Comparison of ENCODE assay signal across 24 cellular contexts in the genomic region with DNA sequence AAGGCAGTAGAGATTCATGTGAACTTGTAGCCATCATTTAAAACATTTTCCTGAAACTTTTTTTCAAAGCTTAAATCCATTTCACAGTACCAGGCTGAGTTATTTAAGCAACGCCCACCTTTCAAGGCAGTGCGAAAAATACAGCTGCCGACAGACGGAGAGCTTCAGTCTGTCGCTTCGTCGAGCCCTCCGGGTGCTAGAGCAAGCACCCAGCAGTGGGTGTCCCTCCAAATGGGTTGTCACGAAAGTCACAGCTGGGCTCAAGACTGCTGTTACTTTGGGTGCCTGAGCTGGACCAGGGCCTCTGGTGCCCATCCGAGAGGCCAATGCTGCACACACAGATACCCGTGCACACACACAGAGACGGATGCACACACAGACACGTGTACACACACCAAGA.
"Had no signal": no experiment of that assay in that cellular context is flagged by ENCODE, and none has a peak within 500 bp of the region (broad histone marks: within the 10 kb centered on the region; RNA-seq: fewer than 3 reads in every experiment).

No MANE protein-coding gene starts in this region.

- DNase-seq: activated B cell treated with CpG ODN at 0.5 μM for 24 hours; activated CD4-positive, alpha-beta memory T cell treated with anti-CD3 and anti-CD28 coated beads for 36 hours; activated CD4-positive, alpha-beta T cell treated with anti-CD3 and anti-CD28 coated beads, Interleukin-2, amount 10 ng/mL, durations not matched to agents 7 days and 5 days; activated gamma-delta T cell treated with Interleukin-2 at 50 U/mL for 16 hours; activated naive CD4-positive, alpha-beta T cell treated with anti-CD3 and anti-CD28 coated beads, Interleukin-2, amount 50 U/mL, for 16 hours; activated naive CD8-positive, alpha-beta T cell treated with anti-CD3 and anti-CD28 coated beads, Interleukin-2, amount 10 ng/mL, durations not matched to agents 7 days and 5 days; activated T-cell treated with anti-CD3 and anti-CD28 coated beads for 4 hours; activated T-cell treated with anti-CD3 and anti-CD28 coated beads, Interleukin-2, amount 50 U/mL, for 48 hours; cerebellar nuclear complex; NCI-H1092; NCI-H1417 treated with DMSO at 0.1 percent for 48 hours; NCI-H1694; NCI-H2029; NCI-H2107; NCI-H2171 treated with DMSO at 0.1 percent for 48 hours; NCI-H226; NCI-H510A; NCI-H526 treated with DMSO at 0.1 percent for 48 hours; NCI-H82; SIG-M5; T-helper 17 cell; T-helper 9 cell had no signal

- H3K27me3 ChIP-seq: adrenal gland had no signal

- H3K27ac Mint-ChIP-seq: activated B cell treated with CpG ODN at 0.5 μM for 24 hours; activated CD4-positive, alpha-beta memory T cell treated with anti-CD3 and anti-CD28 coated beads for 36 hours; activated CD4-positive, alpha-beta T cell treated with anti-CD3 and anti-CD28 coated beads, Interleukin-2, amount 10 ng/mL, durations not matched to agents 7 days and 5 days; activated naive CD8-positive, alpha-beta T cell treated with anti-CD3 and anti-CD28 coated beads, Interleukin-2, amount 10 ng/mL, durations not matched to agents 7 days and 5 days; activated T-helper 17 cell treated with anti-CD3 and anti-CD28 coated beads, Interleukin-2, amount 50 U/mL, for 72 hours; T-helper 17 cell had no signal

- H3K27ac ChIP-seq: adrenal gland had no signal

- H3K4me3 Mint-ChIP-seq: activated B cell treated with CpG ODN at 0.5 μM for 24 hours; activated CD4-positive, alpha-beta memory T cell treated with anti-CD3 and anti-CD28 coated beads for 36 hours; activated CD4-positive, alpha-beta T cell treated with anti-CD3 and anti-CD28 coated beads, Interleukin-2, amount 10 ng/mL, durations not matched to agents 7 days and 5 days; activated naive CD8-positive, alpha-beta T cell treated with anti-CD3 and anti-CD28 coated beads, Interleukin-2, amount 10 ng/mL, durations not matched to agents 7 days and 5 days; activated T-helper 17 cell treated with anti-CD3 and anti-CD28 coated beads, Interleukin-2, amount 50 U/mL, for 72 hours; T-helper 17 cell had no signal

- H3K9me3 ChIP-seq: adrenal gland had no signal

- H3K36me3 ChIP-seq: adrenal gland had no signal

- H3K4me1 Mint-ChIP-seq: activated B cell treated with CpG ODN at 0.5 μM for 24 hours; activated CD4-positive, alpha-beta T cell treated with anti-CD3 and anti-CD28 coated beads, Interleukin-2, amount 10 ng/mL, durations not matched to agents 7 days and 5 days; activated naive CD8-positive, alpha-beta T cell treated with anti-CD3 and anti-CD28 coated beads, Interleukin-2, amount 10 ng/mL, durations not matched to agents 7 days and 5 days; activated T-helper 17 cell treated with anti-CD3 and anti-CD28 coated beads, Interleukin-2, amount 50 U/mL, for 72 hours; T-helper 17 cell had no signal

- H3K36me3 Mint-ChIP-seq: activated CD4-positive, alpha-beta memory T cell treated with anti-CD3 and anti-CD28 coated beads for 36 hours; activated naive CD8-positive, alpha-beta T cell treated with anti-CD3 and anti-CD28 coated beads, Interleukin-2, amount 10 ng/mL, durations not matched to agents 7 days and 5 days had no signal

- H3K9me3 Mint-ChIP-seq: activated B cell treated with CpG ODN at 0.5 μM for 24 hours had no signal

- H3K4me3 ChIP-seq: adrenal gland had no signal

- H3K27me3 Mint-ChIP-seq: activated B cell treated with CpG ODN at 0.5 μM for 24 hours; activated CD4-positive, alpha-beta memory T cell treated with anti-CD3 and anti-CD28 coated beads for 36 hours; activated CD4-positive, alpha-beta T cell treated with anti-CD3 and anti-CD28 coated beads, Interleukin-2, amount 10 ng/mL, durations not matched to agents 7 days and 5 days; activated naive CD8-positive, alpha-beta T cell treated with anti-CD3 and anti-CD28 coated beads, Interleukin-2, amount 10 ng/mL, durations not matched to agents 7 days and 5 days; T-helper 17 cell had no signal

- ATAC-seq: activated T-helper 17 cell treated with anti-CD3 and anti-CD28 coated beads, Interleukin-2, amount 50 U/mL, for 72 hours; T-helper 17 cell had no signal

- H3K4me1 ChIP-seq: adrenal gland had no signal
